ENCODE assay signal across 9 cellular contexts in the genomic region with DNA sequence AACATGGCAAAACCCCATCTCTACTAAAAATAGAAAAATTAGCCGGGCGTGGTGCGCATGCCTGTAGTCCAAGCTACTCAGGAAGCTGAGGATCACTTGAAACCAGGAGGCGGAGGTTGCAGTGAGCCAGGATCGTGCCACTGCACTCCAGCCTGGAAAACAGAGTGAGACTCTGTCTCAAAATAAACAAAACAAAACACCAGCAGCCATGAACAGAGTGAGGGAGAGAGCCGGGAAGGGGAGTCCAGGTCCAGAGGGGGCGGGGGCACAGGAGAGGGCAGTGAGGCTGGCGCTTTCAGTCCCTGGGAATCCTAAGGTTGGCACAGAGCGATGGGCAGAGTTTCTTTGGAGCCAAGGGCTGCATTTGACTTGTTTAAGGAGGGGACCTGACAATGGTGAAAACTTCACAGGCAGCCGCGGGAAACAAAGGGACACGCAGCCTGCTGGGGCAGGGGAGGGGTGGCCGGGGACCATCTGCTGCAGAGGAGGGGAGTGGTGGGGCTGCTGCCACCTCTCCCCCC. TPM values are rescaled to one million over a fixed set of nuclear protein-coding genes. Genes with fewer than 3 reads are reported as not detected.
DNase-seq lines count a peak whose midpoint lies in the region; ATAC-seq and TF ChIP-seq lines count a peak whose summit lies in the region.
"Had no signal": no experiment of that assay in that cellular context is flagged by ENCODE, and none has a peak within 500 bp of the region (broad histone marks: within the 10 kb centered on the region; RNA-seq: fewer than 3 reads in every experiment).

No MANE protein-coding gene starts in this region.

- H3K27ac ChIP-seq in effector memory CD4-positive, alpha-beta T cell (ENCODE audit: insufficient read depth, low read length, poor library complexity, severe bottlenecking) = peak overlapping the region; percentile 84
- peak overlapping the region; percentile 8 to 29 for H3K27ac ChIP-seq in prostate gland
- H3K27ac ChIP-seq in body of pancreas = peak overlapping the region in 1 of 4 donors; percentile 56

- intact Hi-C loops in prostate gland (cut with DNase I) (no loop called here), body of pancreas (cut with DNase I) (no loop called here)

- ATAC-seq in HG03521 (IDR thresholded peaks at IDR 0.05; ENCODE audit: unreplicated experiment) (no peak), HG02763 (IDR thresholded peaks at IDR 0.05; ENCODE audit: unreplicated experiment) (no peak), body of pancreas (no peak)

- DNase-seq in GM12865 (ENCODE audit: low read depth) = no peak
- DNase-seq in NCI-H2171 treated with DMSO at 0.1 percent for 48 hours (lab: John Stamatoyannopoulos, UW) = peak; percentile 69
- DNase-seq in effector memory CD4-positive, alpha-beta T cell = no peak
- DNase-seq in prostate gland (ENCODE audit: low spot score) = no peak
- no peak for DNase-seq in body of pancreas
- no peak for DNase-seq in NCI-H2081 (lab: John Stamatoyannopoulos, UW)

- TF ChIP-seq CTCF in GM12865 (IDR thresholded peaks at IDR 0.05; ENCODE audit: insufficient read depth, low read depth, low read length, missing control alignments) (no peak), prostate gland (IDR thresholded peaks at IDR 0.05) (no peak), body of pancreas (IDR thresholded peaks at IDR 0.05) (no peak)

- TF ChIP-seq POLR2A in prostate gland (IDR thresholded peaks at IDR 0.05) = no peak
- TF ChIP-seq POLR2A in body of pancreas (IDR thresholded peaks at IDR 0.05) = no peak

- peaks cover 31% of the 10 kb centered on the region for H3K36me3 ChIP-seq in effector memory CD4-positive, alpha-beta T cell (ENCODE audit: control insufficient read depth, insufficient read depth, low read length)
- H3K36me3 ChIP-seq in prostate gland = no peaks in the 10 kb centered on the region
- H3K36me3 ChIP-seq in body of pancreas (replicated peaks in 1 of 2; ENCODE audit: insufficient read depth in 1 of 2, low read depth in 2 of 2) = no peaks in the 10 kb centered on the region
- H3K36me3 ChIP-seq: pancreas had no signal

- no peaks in the 10 kb centered on the region for H3K9me3 ChIP-seq in effector memory CD4-positive, alpha-beta T cell (ENCODE audit: control insufficient read depth, low read length)
- H3K9me3 ChIP-seq in prostate gland (no peaks in the 10 kb centered on the region), body of pancreas (no peaks in the 10 kb centered on the region)
- H3K9me3 ChIP-seq: pancreas had no signal

- H3K4me3 ChIP-seq in GM12865 (ENCODE audit: low read depth, low read length) (peak overlapping the region; percentile 78), prostate gland (peak overlapping the region in 1 of 2 donors; percentile 12), body of pancreas (no peak overlapping the region)
- peak overlapping the region; percentile 75 for H3K4me3 ChIP-seq in effector memory CD4-positive, alpha-beta T cell (ENCODE audit: insufficient read depth, low read depth, low read length, poor library complexity, severe bottlenecking)

- no peaks in the 10 kb centered on the region for H3K27me3 ChIP-seq in effector memory CD4-positive, alpha-beta T cell (replicated peaks; ENCODE audit: control insufficient read depth, insufficient read depth, low read length, poor library complexity, severe bottlenecking)
- H3K27me3 ChIP-seq in prostate gland (replicated peaks; ENCODE audit: insufficient read depth) (no peaks in the 10 kb centered on the region), body of pancreas (no peaks in the 10 kb centered on the region)
- H3K27me3 ChIP-seq: pancreas had no signal

- 27% methylated on average over 13 of the region's 13 CpGs for WGBS in prostate gland
- WGBS in body of pancreas, 2 donors = 54 to 67% methylated on average over 13 of the region's 13 CpGs

- H3K4me1 ChIP-seq in effector memory CD4-positive, alpha-beta T cell (ENCODE audit: control insufficient read depth, insufficient read depth, low read length, poor library complexity, severe bottlenecking) = peaks cover 54% of the 10 kb centered on the region
- H3K4me1 ChIP-seq in prostate gland (replicated peaks) = peaks cover 3% of the 10 kb centered on the region
- peaks cover 13% of the 10 kb centered on the region for H3K4me1 ChIP-seq in body of pancreas
- H3K4me1 ChIP-seq: pancreas had no signal

RNA-seq across cellular contexts. Expression of gene MFNG, which starts 2.5 kb away (rescaled TPM):
- total RNA-seq in prostate gland = 1 to 10 TPM; 4.4 to 7.3 TPM
- total RNA-seq in body of pancreas = 1 to 10 TPM; 3.0 to 7.3 TPM

RNA-seq across cellular contexts. Expression of gene CARD10, which starts 35.6 kb away (rescaled TPM):
- total RNA-seq in prostate gland (10 to 100 TPM; 14.2 to 70.7 TPM), body of pancreas (10 to 100 TPM; 17.4 to 28.7 TPM)

RNA-seq across cellular contexts. Expression of gene ELFN2, which starts 56.4 kb away (rescaled TPM):
- total RNA-seq in prostate gland (1 to 10 TPM; 2.8 to 4.3 TPM), body of pancreas (1 to 10 TPM in 1 of 2 donors, not detected in 1; 1.6 TPM)

Comparison
In these comparisons a context has a peak if more than half of its experiments do, and no peak if none do; other contexts are left out.
1. H3K4me3 ChIP-seq: peak in GM12865 (single experiment) and effector memory CD4-positive, alpha-beta T cell (single experiment); none in body of pancreas (0 of 2).